In genomic region chr2:225598426-225598825, GRCh38 we compare ENCODE assay signal across 19 cellular contexts.
DNase-seq lines count a peak whose midpoint lies in the region; ATAC-seq and TF ChIP-seq lines count a peak whose summit lies in the region.
"Had no signal": no experiment of that assay in that cellular context is flagged by ENCODE, and none has a peak within 500 bp of the region (broad histone marks: within the 10 kb centered on the region; RNA-seq: fewer than 3 reads in every experiment).

No MANE protein-coding gene starts in this region.

- ATAC-seq in lower lobe of right lung, result no peak
- ATAC-seq in HG02610 (IDR thresholded peaks at IDR 0.05; ENCODE audit: unreplicated experiment), result no peak
- ATAC-seq: GM23338 had no signal

- no peak overlapping the region for H3K27ac ChIP-seq in lower lobe of right lung
- H3K27ac ChIP-seq: SJSA1 had no signal

- DNase-seq in HS-27A (ENCODE audit: low read depth) (peak; percentile 3), amniotic epithelial cell (ENCODE audit: low read depth) (peak; percentile 49), chondrocyte (ENCODE audit: low spot score) (no peak), non-pigmented ciliary epithelial cell (ENCODE audit: low read depth) (peak; percentile 17), lower lobe of right lung (no peak), UCSD-AML1 (lab: John Stamatoyannopoulos, UW; ENCODE audit: unreplicated experiment) (no peak)
- DNase-seq: GF-D8, IMR-90, NCI-H1105, NCI-H146, NCI-H2029 treated with DMSO at 0.1 percent for 48 hours, NCI-H2171, NCI-H345, NCI-H82, SW 1271 had no signal

- no peaks in the 10 kb centered on the region for H3K36me3 Mint-ChIP-seq in chondrocyte (ENCODE audit: low read depth)

- peaks cover 10% of the 10 kb centered on the region for H3K9me3 Mint-ChIP-seq in chondrocyte (ENCODE audit: low read depth)

- intact Hi-C loops in lower lobe of right lung (cut with DNase I), result no loop called here

- peaks cover 23% of the 10 kb centered on the region for H3K4me1 Mint-ChIP-seq in chondrocyte (ENCODE audit: low read depth)
- H3K4me1 Mint-ChIP-seq: GM23338 had no signal

- no peaks in the 10 kb centered on the region for H3K27me3 ChIP-seq in lower lobe of right lung (ENCODE audit: low read depth)

- no peaks in the 10 kb centered on the region for H3K27me3 Mint-ChIP-seq in chondrocyte (ENCODE audit: low read depth)

- H3K4me3 ChIP-seq in lower lobe of right lung, result no peak overlapping the region
- H3K4me3 ChIP-seq: GM23338, HAP-1, SJSA1 had no signal

- no peak overlapping the region for H3K4me3 Mint-ChIP-seq in chondrocyte (ENCODE audit: unreplicated experiment)
- H3K4me3 Mint-ChIP-seq: GM23338 had no signal

- TF ChIP-seq CTCF in chondrocyte (IDR thresholded peaks at IDR 0.05) (no peak), lower lobe of right lung (IDR thresholded peaks at IDR 0.05) (no peak)

- H3K36me3 ChIP-seq in lower lobe of right lung, result no peaks in the 10 kb centered on the region
- H3K36me3 ChIP-seq: HAP-1, SJSA1 had no signal

- H3K27ac Mint-ChIP-seq in chondrocyte (ENCODE audit: unreplicated experiment), result peak overlapping the region; percentile 81
- H3K27ac Mint-ChIP-seq: GM23338 had no signal

- H3K9me3 ChIP-seq in lower lobe of right lung, result no peaks in the 10 kb centered on the region
- H3K9me3 ChIP-seq: HAP-1, SJSA1 had no signal

- no peaks in the 10 kb centered on the region for H3K4me1 ChIP-seq in lower lobe of right lung
- H3K4me1 ChIP-seq: HAP-1, SJSA1 had no signal

Comparison
In these comparisons a context has a peak if more than half of its experiments do, and no peak if none do; other contexts are left out.
1. DNase-seq: peak in HS-27A (single experiment), amniotic epithelial cell (single experiment) and non-pigmented ciliary epithelial cell (single experiment); none in chondrocyte (single experiment), lower lobe of right lung (single experiment) and UCSD-AML1 (single experiment).